In genomic region chr15:34838282-34838681, GRCh38 we compare ENCODE assay signal across 31 cellular contexts. TPM values are rescaled to one million over a fixed set of nuclear protein-coding genes. Genes with fewer than 3 reads are reported as not detected.
"Had no signal": no experiment of that assay in that cellular context is flagged by ENCODE, and none has a peak within 500 bp of the region (broad histone marks: within the 10 kb centered on the region; RNA-seq: fewer than 3 reads in every experiment).

No MANE protein-coding gene starts in this region.

- H3K9ac ChIP-seq: neural progenitor cell, parathyroid adenoma had no signal

- H3K27ac ChIP-seq: neural progenitor cell, ovary, parathyroid adenoma, thyroid gland, tibial nerve, upper lobe of left lung, uterus had no signal

- H3K4me3 ChIP-seq: neural progenitor cell, ovary, psoas muscle, stomach, thoracic aorta, thyroid gland, tibial nerve, upper lobe of left lung, uterus had no signal

- FAIRE-seq: small intestine had no signal

- H3K9me3 ChIP-seq: ovary, psoas muscle, thoracic aorta, thyroid gland, upper lobe of left lung, uterus had no signal

- H2AFZ ChIP-seq: neural progenitor cell, parathyroid adenoma had no signal

- DNase-seq: naive thymus-derived CD4-positive, alpha-beta T cell; natural killer cell; occipital lobe; ovary; posterior cingulate gyrus; psoas muscle; right cardiac atrium; small intestine; stimulated activated CD4-positive, alpha-beta T cell treated with anti-CD3 and anti-CD28 coated beads, Interleukin-15, amount 100 ng/mL, for 24 hours; stimulated activated CD4-positive, alpha-beta T cell treated with anti-CD3 and anti-CD28 coated beads, Interleukin-2, amount 100 ng/mL, for 24 hours; stimulated activated CD4-positive, alpha-beta T cell treated with anti-CD3 and anti-CD28 coated beads, Interleukin-2, amount 100 ng/mL, for 48 hours; stimulated activated CD4-positive, alpha-beta T cell treated with anti-CD3 and anti-CD28 coated beads, Interleukin-4, amount 100 ng/mL, for 24 hours; stimulated activated naive B cell treated with anti-CD40 and anti-IgM and Interleukin-4, amounts not matched to agents 10 μg/mL and 1 μg/mL and 100 μg/mL, for 72 hours; stimulated activated naive CD4-positive, alpha-beta T cell treated with Interleukin-2 at 50 U/mL for 16 hours; stomach; thyroid gland; trophoblast cell; upper lobe of left lung; uterus had no signal

- H3K4me1 Mint-ChIP-seq: naive thymus-derived CD4-positive, alpha-beta T cell; natural killer cell; neural progenitor cell; stimulated activated effector memory CD8-positive, alpha-beta T cell treated with anti-CD3 and anti-CD28 coated beads, Interleukin-12 subunit alpha, Interleukin-12 subunit beta, amount 100 ng/mL, for 72 hours; stimulated activated naive B cell treated with anti-CD40 and anti-IgM and Interleukin-4, amounts not matched to agents 10 μg/mL and 1 μg/mL and 100 μg/mL, for 72 hours had no signal

- H3K4me2 ChIP-seq: neural progenitor cell had no signal

- ATAC-seq: naive thymus-derived CD4-positive, alpha-beta T cell; natural killer cell; right cardiac atrium; sciatic nerve; stimulated activated effector memory CD8-positive, alpha-beta T cell treated with anti-CD3 and anti-CD28 coated beads, Interleukin-12 subunit alpha, Interleukin-12 subunit beta, amount 100 ng/mL, for 72 hours; stimulated activated naive B cell treated with anti-CD40 and anti-IgM and Interleukin-4, amounts not matched to agents 10 μg/mL and 1 μg/mL and 100 μg/mL, for 72 hours had no signal

- H3K9me3 Mint-ChIP-seq: stimulated activated naive CD8-positive, alpha-beta T cell treated with anti-CD3 and anti-CD28 coated beads, Interleukin-15, Interleukin-2, amounts not matched to agents 100 ng/mL and 50 ng/mL, for 24 hours had no signal

- H3K36me3 Mint-ChIP-seq: neural progenitor cell; stimulated activated effector memory CD8-positive, alpha-beta T cell treated with anti-CD3 and anti-CD28 coated beads, Interleukin-12 subunit alpha, Interleukin-12 subunit beta, amount 100 ng/mL, for 72 hours had no signal

- H3K4me1 ChIP-seq: neural progenitor cell, parathyroid adenoma, psoas muscle, stomach, upper lobe of left lung, uterus had no signal

- H3K27ac Mint-ChIP-seq: naive thymus-derived CD4-positive, alpha-beta T cell; natural killer cell; nephron; neural progenitor cell; progenitor cell of endocrine pancreas; stimulated activated effector memory CD8-positive, alpha-beta T cell treated with anti-CD3 and anti-CD28 coated beads, Interleukin-12 subunit alpha, Interleukin-12 subunit beta, amount 100 ng/mL, for 72 hours; stimulated activated naive B cell treated with anti-CD40 and anti-IgM and Interleukin-4, amounts not matched to agents 10 μg/mL and 1 μg/mL and 100 μg/mL, for 72 hours; stimulated activated naive CD8-positive, alpha-beta T cell treated with anti-CD3 and anti-CD28 coated beads, Interleukin-15, Interleukin-2, amounts not matched to agents 100 ng/mL and 50 ng/mL, for 24 hours had no signal

- H3K36me3 ChIP-seq: neural progenitor cell, ovary, stomach, thoracic aorta, thyroid gland, tibial nerve, upper lobe of left lung, uterus had no signal

- H3K4me3 Mint-ChIP-seq: naive thymus-derived CD4-positive, alpha-beta T cell; natural killer cell; nephron; neural progenitor cell; stimulated activated effector memory CD8-positive, alpha-beta T cell treated with anti-CD3 and anti-CD28 coated beads, Interleukin-12 subunit alpha, Interleukin-12 subunit beta, amount 100 ng/mL, for 72 hours; stimulated activated naive B cell treated with anti-CD40 and anti-IgM and Interleukin-4, amounts not matched to agents 10 μg/mL and 1 μg/mL and 100 μg/mL, for 72 hours; stimulated activated naive CD8-positive, alpha-beta T cell treated with anti-CD3 and anti-CD28 coated beads, Interleukin-15, Interleukin-2, amounts not matched to agents 100 ng/mL and 50 ng/mL, for 24 hours had no signal

- H3K27me3 Mint-ChIP-seq: progenitor cell of endocrine pancreas had no signal

- H3K27me3 ChIP-seq: neural progenitor cell, ovary, stomach, thyroid gland, tibial nerve, upper lobe of left lung, uterus had no signal

RNA-seq across cellular contexts. Expression of gene ACTC1, which starts 42.9 kb away (rescaled TPM):
- total RNA-seq: naive thymus-derived CD4-positive, alpha-beta T cell; natural killer cell; osteoblast; renal cortical epithelial cell; upper lobe of left lung had no signal
- polyA plus RNA-seq: naive thymus-derived CD4-positive, alpha-beta T cell; neural cell had no signal
